Comparison of ENCODE assay signal across 1 cellular context in genomic region chr7:75694636-75695035, GRCh38.
TF ChIP-seq lines count a peak whose summit lies in the region.

No MANE protein-coding gene starts in this region.

TF ChIP-seq in K562, 482 proteins besides CTCF, POLR2A, EP300 and RAD21 (continued from another document and continues in another):
- TF ChIP-seq ZNF764 (CRISPR knock-in tag; IDR thresholded peaks at IDR 0.05; ENCODE audit: low read depth) (no peak), POLR3A (IDR thresholded peaks at IDR 0.05; ENCODE audit: borderline replicate concordance, extremely low read depth, insufficient read depth, insufficient read length) (no peak), ZNF449 (CRISPR knock-in tag; IDR thresholded peaks at IDR 0.05) (no peak), ADNP (tag; IDR thresholded peaks at IDR 0.05) (peak; percentile 96), EZH2 (IDR thresholded peaks at IDR 0.05; ENCODE audit: borderline replicate concordance, low read depth, low read length) (no peak), ARID1B (IDR thresholded peaks at IDR 0.05) (peak; percentile 90), ZMIZ1 (IDR thresholded peaks at IDR 0.05; ENCODE audit: low read depth in 2 of 2, low read length in 2 of 2) (0 out of 4 replicates have a peak, but pooled peaks of 1 of the 2 experiments have one; percentile 21), ZNF121 (CRISPR knock-in tag; conservative IDR thresholded peaks at IDR 0.05) (peak; percentile 98), L3MBTL2 (IDR thresholded peaks at IDR 0.05) (peak; percentile 40; the same call in 1 of the 2 replicates), BCL6 (CRISPR knock-in tag; IDR thresholded peaks at IDR 0.05) (no peak), RBM25 (IDR thresholded peaks at IDR 0.05; ENCODE audit: low read depth, low read length, severe bottlenecking) (peak; percentile 80), SOX6 (IDR thresholded peaks at IDR 0.05) (peak; percentile 53), LEF1 (IDR thresholded peaks at IDR 0.05) (peak; percentile 56; the same call in 1 of the 2 replicates), DNMT1 (IDR thresholded peaks at IDR 0.05) (no peak), MYBL2 (IDR thresholded peaks at IDR 0.05; ENCODE audit: low read depth) (no peak), MYBL2 (CRISPR knock-in tag; IDR thresholded peaks at IDR 0.05; ENCODE audit: borderline replicate concordance) (no peak), ARNT (IDR thresholded peaks at IDR 0.05) (0 out of 4 replicates have a peak, but pooled peaks of 1 of the 2 experiments have one; percentile 11), ZNF175 (CRISPR knock-in tag; IDR thresholded peaks at IDR 0.05; ENCODE audit: low read depth) (no peak), TCF3 (CRISPR knock-in tag; IDR thresholded peaks at IDR 0.05) (peak; percentile 91), PCBP2 (IDR thresholded peaks at IDR 0.05; ENCODE audit: low read depth, low read length, poor library complexity, severe bottlenecking) (no peak), HES1 (IDR thresholded peaks at IDR 0.05; ENCODE audit: low read depth) (no peak), EHMT2 (IDR thresholded peaks at IDR 0.05) (no peak), AFF1 (IDR thresholded peaks at IDR 0.05; ENCODE audit: low read depth in 1 of 2, partially characterized antibody in 2 of 2) (peak in 1 of 2 experiments; percentile 21), PATZ1 (CRISPR knock-in tag; IDR thresholded peaks at IDR 0.05; ENCODE audit: borderline replicate concordance) (no peak), JUND (IDR thresholded peaks at IDR 0.05; ENCODE audit: borderline replicate concordance, low read depth, low read length) (no peak; the same call in 1 of the 2 replicates), JUND (tag; IDR thresholded peaks at IDR 0.05; ENCODE audit: borderline replicate concordance, low read depth, low read length) (no peak), RB1 (IDR thresholded peaks at IDR 0.05; ENCODE audit: low read depth) (no peak), PBX2 (CRISPR knock-in tag; IDR thresholded peaks at IDR 0.05; ENCODE audit: low read depth) (no peak), PBX2 (tag; conservative IDR thresholded peaks at IDR 0.05; ENCODE audit: low read depth) (0 out of 2 replicates have a peak, but pooled peaks have one; percentile 20), TEAD1 (CRISPR knock-in tag; IDR thresholded peaks at IDR 0.05) (0 out of 4 replicates have a peak, but pooled peaks of 1 of the 2 experiments have one; percentile 44), SMARCA4 (IDR thresholded peaks at IDR 0.05) (peak; percentile 84), PTBP1 (IDR thresholded peaks at IDR 0.05; ENCODE audit: low read depth, low read length) (0 out of 2 replicates have a peak, but pooled peaks have one; percentile 28), TRIM24 (IDR thresholded peaks at IDR 0.05) (peak; percentile 45 to 78; a peak in 3 of 4 replicates), CHAMP1 (IDR thresholded peaks at IDR 0.05) (peak; percentile 78; the same call in 1 of the 2 replicates), RERE (CRISPR knock-in tag; IDR thresholded peaks at IDR 0.05; ENCODE audit: borderline replicate concordance) (no peak), TEAD4 (IDR thresholded peaks at IDR 0.05; ENCODE audit: low read length) (peak; percentile 77), TEAD4 (CRISPR knock-in tag; IDR thresholded peaks at IDR 0.05; ENCODE audit: borderline replicate concordance) (no peak)
